26 cellular contexts compared by ENCODE assay signal in the genomic region with DNA sequence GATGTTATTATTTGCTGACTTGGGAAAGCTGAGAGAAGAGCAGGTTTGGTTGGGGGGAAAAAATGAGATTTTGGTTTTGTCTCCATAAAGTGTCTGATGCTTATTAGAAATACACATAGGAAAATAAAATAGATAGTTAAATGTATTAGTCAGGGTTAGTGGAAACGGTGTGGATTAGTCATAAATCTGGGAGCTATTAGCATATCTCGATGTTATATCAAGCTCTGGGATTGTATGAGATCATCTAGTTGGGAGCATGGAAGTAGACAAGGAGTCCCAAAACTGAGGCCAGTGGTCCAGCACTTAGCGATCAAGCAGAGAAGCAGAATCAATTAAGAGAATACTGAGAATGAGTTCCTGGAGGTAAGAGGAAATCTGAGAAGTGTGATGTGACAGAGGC.
DNase-seq lines count a peak whose midpoint lies in the region; ATAC-seq, FAIRE-seq and TF ChIP-seq lines count a peak whose summit lies in the region.
"Had no signal": no experiment of that assay in that cellular context is flagged by ENCODE, and none has a peak within 500 bp of the region (broad histone marks: within the 10 kb centered on the region; RNA-seq: fewer than 3 reads in every experiment).

No MANE protein-coding gene starts in this region.

- ATAC-seq in GM18517 (IDR thresholded peaks at IDR 0.05; ENCODE audit: unreplicated experiment), result no peak
- ATAC-seq: CD8-positive, alpha-beta T cell; GM23338 had no signal

- peak; percentile 53 for DNase-seq in EH (ENCODE audit: low read depth)
- peak; percentile 21 for DNase-seq in NCI-H226
- DNase-seq in bronchial epithelial cell (ENCODE audit: low read depth), result peak; percentile 32
- peak; percentile 4 for DNase-seq in mesenchymal stem cell
- no peak for DNase-seq in activated CD4-positive, alpha-beta memory T cell treated with anti-CD3 and anti-CD28 coated beads, Interleukin-2, amount 10 ng/mL, durations not matched to agents 7 days and 5 days
- no peak for DNase-seq in NCI-H1092 (lab: John Stamatoyannopoulos, UW)
- DNase-seq in GM12891 (ENCODE audit: insufficient read length, low spot score), result no peak
- DNase-seq: Caco-2; CD8-positive, alpha-beta T cell; H9; IMR-90; KG1; NCI-H1048; NCI-H1417 treated with DMSO at 0.1 percent for 48 hours; NCI-H187; NCI-H2171 treated with DMSO at 0.1 percent for 48 hours; NCI-H446 treated with DMSO at 0.1 percent for 48 hours; NCI-H526; SHP77 treated with DMSO at 0.1 percent for 48 hours had no signal

- H3K9me3 ChIP-seq in mesenchymal stem cell (ENCODE audit: control insufficient read depth, low read length), result peaks cover 2% of the 10 kb centered on the region
- H3K9me3 ChIP-seq: Caco-2 had no signal

- no peak overlapping the region for H2BK5ac ChIP-seq in mesenchymal stem cell (ENCODE audit: low read depth, low read length, poor library complexity, severe bottlenecking)

- H3K9me3 Mint-ChIP-seq in activated CD4-positive, alpha-beta memory T cell treated with anti-CD3 and anti-CD28 coated beads, Interleukin-2, amount 10 ng/mL, durations not matched to agents 7 days and 5 days, result peaks cover 7% of the 10 kb centered on the region
- H3K9me3 Mint-ChIP-seq: GM23338, H9 had no signal

- H3K4me1 Mint-ChIP-seq in activated CD4-positive, alpha-beta memory T cell treated with anti-CD3 and anti-CD28 coated beads, Interleukin-2, amount 10 ng/mL, durations not matched to agents 7 days and 5 days, result no peaks in the 10 kb centered on the region
- H3K4me1 Mint-ChIP-seq: B cell, GM23338, H9 had no signal

- no peak for TF ChIP-seq POLR2A in GM12891 (IDR thresholded peaks at IDR 0.05; ENCODE audit: low read depth, low read length)

- POLR2A ChIA-PET in activated CD4-positive, alpha-beta memory T cell treated with anti-CD3 and anti-CD28 coated beads, Interleukin-2, amount 10 ng/mL, durations not matched to agents 7 days and 5 days (lab: Charles Lee), result no interaction called here

- H3K23ac ChIP-seq in mesenchymal stem cell (ENCODE audit: low read length in 2 of 2), result no peak overlapping the region

- no peak overlapping the region for H3K4me2 ChIP-seq in mesenchymal stem cell (ENCODE audit: low read length, poor library complexity, severe bottlenecking)
- H3K4me2 ChIP-seq: GM23338 had no signal

- no peaks in the 10 kb centered on the region for H3K36me3 Mint-ChIP-seq in activated CD4-positive, alpha-beta memory T cell treated with anti-CD3 and anti-CD28 coated beads, Interleukin-2, amount 10 ng/mL, durations not matched to agents 7 days and 5 days (ENCODE audit: low read depth)
- H3K36me3 Mint-ChIP-seq: CD8-positive, alpha-beta T cell had no signal

- no peaks in the 10 kb centered on the region for H3K36me3 ChIP-seq in bronchial epithelial cell (ENCODE audit: control insufficient read depth, insufficient read depth, low read length)
- no peaks in the 10 kb centered on the region for H3K36me3 ChIP-seq in mesenchymal stem cell (ENCODE audit: control insufficient read depth in 1 of 2, insufficient read depth in 2 of 2, low read depth in 1 of 2, low read length in 2 of 2)

- H3K4me3 ChIP-seq in bronchial epithelial cell (ENCODE audit: low read depth, low read length), result no peak overlapping the region
- H3K4me3 ChIP-seq in mesenchymal stem cell (ENCODE audit: insufficient read depth in 1 of 2, low read depth in 1 of 2, low read length in 2 of 2), result no peak overlapping the region
- H3K4me3 ChIP-seq: GM23338 had no signal

- CTCF ChIA-PET in activated CD4-positive, alpha-beta memory T cell treated with anti-CD3 and anti-CD28 coated beads, Interleukin-2, amount 10 ng/mL, durations not matched to agents 7 days and 5 days (lab: Charles Lee), result no interaction called here

- no peak for TF ChIP-seq CTCF in bronchial epithelial cell (IDR thresholded peaks at IDR 0.05; ENCODE audit: insufficient read depth, low read length, severe bottlenecking)

- H3K9ac ChIP-seq in mesenchymal stem cell (ENCODE audit: low read length), result no peak overlapping the region

- no peak overlapping the region for H2AK5ac ChIP-seq in mesenchymal stem cell (ENCODE audit: low read length, severe bottlenecking)

- FAIRE-seq in bronchial epithelial cell (lab: Jason Lieb, UNC) (no peak), GM12891 (lab: Jason Lieb, UNC) (no peak)
- FAIRE-seq: GM18507 had no signal

- no peak overlapping the region for H3K27ac ChIP-seq in mesenchymal stem cell (ENCODE audit: low read length, poor library complexity, severe bottlenecking)
- H3K27ac ChIP-seq: 22Rv1, C4-2B, RWPE1 had no signal

- no peaks in the 10 kb centered on the region for H3K27me3 Mint-ChIP-seq in activated CD4-positive, alpha-beta memory T cell treated with anti-CD3 and anti-CD28 coated beads, Interleukin-2, amount 10 ng/mL, durations not matched to agents 7 days and 5 days
- H3K27me3 Mint-ChIP-seq: B cell had no signal

- 78% methylated on average over 3 of the region's 3 CpGs for WGBS in mesenchymal stem cell

- H3K18ac ChIP-seq in mesenchymal stem cell (ENCODE audit: low read depth in 1 of 2, low read length in 2 of 2), result no peak overlapping the region

- H2BK12ac ChIP-seq in mesenchymal stem cell (ENCODE audit: low read length in 2 of 2), result no peak overlapping the region

- no peaks in the 10 kb centered on the region for H3K4me1 ChIP-seq in mesenchymal stem cell (ENCODE audit: control insufficient read depth, insufficient read depth, low read depth, low read length)
- H3K4me1 ChIP-seq: Caco-2 had no signal

- no peak overlapping the region for H4K8ac ChIP-seq in mesenchymal stem cell (ENCODE audit: low read length)

- no peak overlapping the region for H3K4me3 Mint-ChIP-seq in activated CD4-positive, alpha-beta memory T cell treated with anti-CD3 and anti-CD28 coated beads, Interleukin-2, amount 10 ng/mL, durations not matched to agents 7 days and 5 days
- H3K4me3 Mint-ChIP-seq: B cell; CD8-positive, alpha-beta T cell; GM23338; H9 had no signal

- no peaks in the 10 kb centered on the region for H3K79me1 ChIP-seq in mesenchymal stem cell (replicated peaks; ENCODE audit: low read length, poor library complexity, severe bottlenecking)

- H2AFZ ChIP-seq in mesenchymal stem cell (ENCODE audit: low read depth, low read length), result no peak overlapping the region
- H2AFZ ChIP-seq: GM23338 had no signal

- no peak overlapping the region for H3K4ac ChIP-seq in mesenchymal stem cell (ENCODE audit: low read depth in 1 of 2, low read length in 2 of 2)

- no peak overlapping the region for H3K14ac ChIP-seq in mesenchymal stem cell (ENCODE audit: low read length in 2 of 2)

- H3K27me3 ChIP-seq in bronchial epithelial cell (ENCODE audit: control insufficient read depth, insufficient read depth, low read length) (no peaks in the 10 kb centered on the region), mesenchymal stem cell (ENCODE audit: control insufficient read depth in 1 of 2, insufficient read depth in 1 of 2, low read length in 2 of 2) (no peaks in the 10 kb centered on the region)

- H3K27ac Mint-ChIP-seq in activated CD4-positive, alpha-beta memory T cell treated with anti-CD3 and anti-CD28 coated beads, Interleukin-2, amount 10 ng/mL, durations not matched to agents 7 days and 5 days, result no peak overlapping the region
- H3K27ac Mint-ChIP-seq: B cell; CD8-positive, alpha-beta T cell; GM23338; H9 had no signal

- H2BK120ac ChIP-seq in mesenchymal stem cell (ENCODE audit: low read depth, low read length), result no peak overlapping the region

- H2BK15ac ChIP-seq in mesenchymal stem cell (ENCODE audit: low read depth, poor library complexity, severe bottlenecking), result no peak overlapping the region

- no peak overlapping the region for H4K91ac ChIP-seq in mesenchymal stem cell (ENCODE audit: low read length)

TF ChIP-seq in GM12891, 5 proteins besides CTCF, POLR2A, EP300 and RAD21:
- TF ChIP-seq SPI1 (IDR thresholded peaks at IDR 0.05; ENCODE audit: low read depth, low read length), result no peak
- no peak for TF ChIP-seq PAX5 (IDR thresholded peaks at IDR 0.05; ENCODE audit: insufficient read depth, low read length, severe bottlenecking)
- no peak for TF ChIP-seq POLR2AphosphoS5 (IDR thresholded peaks at IDR 0.05; ENCODE audit: low read depth, low read length)
- TF ChIP-seq TAF1 (IDR thresholded peaks at IDR 0.05; ENCODE audit: low read depth, low read length), result no peak
- no peak for TF ChIP-seq POU2F2 (IDR thresholded peaks at IDR 0.05; ENCODE audit: low read depth, low read length)

Comparison
In these comparisons a context has a peak if more than half of its experiments do, and no peak if none do; other contexts are left out.
1. DNase-seq: peak in EH (single experiment), NCI-H226 (single experiment), bronchial epithelial cell (single experiment) and mesenchymal stem cell (single experiment); none in activated CD4-positive, alpha-beta memory T cell treated with anti-CD3 and anti-CD28 coated beads, Interleukin-2, amount 10 ng/mL, durations not matched to agents 7 days and 5 days (single experiment), NCI-H1092 (single experiment) and GM12891 (single experiment).